Comparison of ENCODE assay signal across 9 cellular contexts in the genomic region with DNA sequence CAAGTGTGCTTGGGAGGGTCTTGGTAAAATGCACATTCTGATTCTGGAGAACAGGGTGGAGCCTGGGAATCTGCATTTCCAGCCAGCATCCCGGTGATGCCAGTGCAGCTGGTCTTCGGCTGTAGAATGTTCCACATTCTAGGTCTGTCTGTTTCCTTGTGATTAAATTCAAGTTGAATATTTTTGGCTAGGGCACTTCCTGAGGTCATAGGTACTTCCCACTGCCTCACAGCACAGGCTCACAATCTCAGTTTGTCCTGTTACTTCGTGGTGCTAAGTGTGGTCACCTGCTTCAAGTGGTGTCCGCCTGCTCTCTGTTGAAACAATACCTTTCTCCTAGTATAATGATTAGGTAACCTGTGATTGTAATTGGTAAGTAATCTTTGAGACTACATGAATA. TPM values are rescaled to one million over a fixed set of nuclear protein-coding genes. Genes with fewer than 3 reads are reported as not detected.
DNase-seq lines count a peak whose midpoint lies in the region; ATAC-seq and TF ChIP-seq lines count a peak whose summit lies in the region.
"Had no signal": no experiment of that assay in that cellular context is flagged by ENCODE, and none has a peak within 500 bp of the region (broad histone marks: within the 10 kb centered on the region; RNA-seq: fewer than 3 reads in every experiment).

No MANE protein-coding gene starts in this region.

- H3K27me3 ChIP-seq in right atrium auricular region = no peaks in the 10 kb centered on the region
- no peaks in the 10 kb centered on the region for H3K27me3 ChIP-seq in neuronal stem cell (ENCODE audit: control insufficient read depth in 3 of 3, insufficient read depth in 3 of 3, low read depth in 1 of 3, low read length in 3 of 3)

- H3K27me3 Mint-ChIP-seq in WTC11 (ENCODE audit: low read depth) = no peaks in the 10 kb centered on the region

- DNase-seq in HCEC 1CT (peak; percentile 40), WTC11 (ENCODE audit: low spot score) (no peak), right atrium auricular region (ENCODE audit: low spot score) (no peak), renal cortical epithelial cell (ENCODE audit: low read depth) (peak; percentile 76), neuronal stem cell (ENCODE audit: low spot score) (no peak), RPMI8226 (no peak)
- no peak for DNase-seq in activated CD4-positive, alpha-beta T cell treated with anti-CD3 and anti-CD28 coated beads for 48 hours
- no peak for DNase-seq in effector CD4-positive, alpha-beta T cell
- DNase-seq: NCI-H446 treated with DMSO at 0.1 percent for 48 hours had no signal

- no peak overlapping the region for H4K91ac ChIP-seq in neuronal stem cell (ENCODE audit: low read depth, low read length, poor library complexity)

- CTCF ChIA-PET in WTC11 (lab: Charles Lee) = interaction anchor here (1.6 kb wide), 1 partner anchor 28 kb away, joined by 9 read pairs; no protein-coding TSS in a partner anchor

- no peaks in the 10 kb centered on the region for H3K36me3 ChIP-seq in right atrium auricular region
- H3K36me3 ChIP-seq in neuronal stem cell (replicated peaks in 1 of 2; ENCODE audit: control insufficient read depth in 2 of 2, insufficient read depth in 2 of 2, low read length in 2 of 2) = no peaks in the 10 kb centered on the region

- no peak overlapping the region for H2AFZ ChIP-seq in neuronal stem cell (ENCODE audit: low read length)

- H3K4me2 ChIP-seq in neuronal stem cell (ENCODE audit: insufficient read depth, low read length, poor library complexity, severe bottlenecking) = no peak overlapping the region

- H3K79me1 ChIP-seq in neuronal stem cell (ENCODE audit: low read depth, low read length) = peaks cover 3% of the 10 kb centered on the region

- no peak overlapping the region for H3K23ac ChIP-seq in neuronal stem cell (ENCODE audit: low read depth, low read length, poor library complexity)

- H3K27ac ChIP-seq in right atrium auricular region (peak overlapping the region; percentile 63 to 72), neuronal stem cell (replicated peaks; ENCODE audit: low read length) (no peak overlapping the region)

- no peak overlapping the region for H2BK12ac ChIP-seq in neuronal stem cell (ENCODE audit: low read length)

- peak overlapping the region; percentile 96 for H3K27ac Mint-ChIP-seq in WTC11

- H2BK5ac ChIP-seq in neuronal stem cell (ENCODE audit: low read length) = no peak overlapping the region

- no peak overlapping the region for H3K4ac ChIP-seq in neuronal stem cell (ENCODE audit: low read length)

- H3K9me3 Mint-ChIP-seq in WTC11 = no peaks in the 10 kb centered on the region

- no peak overlapping the region for H2AK5ac ChIP-seq in neuronal stem cell (ENCODE audit: low read depth, low read length)

- no peak overlapping the region for H3K4me3 Mint-ChIP-seq in WTC11

- no peak overlapping the region for H2BK120ac ChIP-seq in neuronal stem cell (ENCODE audit: low read depth, low read length)

- no peak overlapping the region for H3K4me3 ChIP-seq in right atrium auricular region
- no peak overlapping the region for H3K4me3 ChIP-seq in neuronal stem cell (ENCODE audit: low read length in 2 of 2)

- peaks cover 71% of the 10 kb centered on the region for H3K4me1 Mint-ChIP-seq in WTC11

- H2BK15ac ChIP-seq in neuronal stem cell (ENCODE audit: low read length) = no peak overlapping the region

- H3K9ac ChIP-seq in neuronal stem cell (ENCODE audit: low read depth, low read length, poor library complexity) = no peak overlapping the region

- ATAC-seq in WTC11 = no peak

- H3K18ac ChIP-seq in neuronal stem cell (ENCODE audit: low read length) = no peak overlapping the region

- H4K8ac ChIP-seq in neuronal stem cell (ENCODE audit: low read depth, low read length) = no peak overlapping the region

- H3K14ac ChIP-seq in neuronal stem cell (ENCODE audit: low read length) = no peak overlapping the region

- WGBS in neuronal stem cell (ENCODE audit: extremely low coverage in 2 of 2, insufficient read length in 2 of 2, insufficient replicate concordance in 1 of 2), 2 donors = no CpG with 5 or more reads among the region's 4 CpGs

- no peaks in the 10 kb centered on the region for H3K36me3 Mint-ChIP-seq in WTC11

- TF ChIP-seq CTCF in WTC11 (IDR thresholded peaks at IDR 0.05) = no peak
- TF ChIP-seq CTCF in right atrium auricular region (IDR thresholded peaks at IDR 0.05) = no peak

- H3K9me3 ChIP-seq in right atrium auricular region (no peaks in the 10 kb centered on the region), neuronal stem cell (replicated peaks in 1 of 2; ENCODE audit: control insufficient read depth in 2 of 2, insufficient read depth in 1 of 2, low read depth in 1 of 2, low read length in 2 of 2) (no peaks in the 10 kb centered on the region)

- H3K4me1 ChIP-seq in right atrium auricular region = peaks cover 0 to 70% of the 10 kb centered on the region in 2 donors
- peaks cover 10 to 24% of the 10 kb centered on the region in 2 donors for H3K4me1 ChIP-seq in neuronal stem cell (ENCODE audit: control insufficient read depth in 2 of 2, insufficient read depth in 1 of 2, low read depth in 1 of 2, low read length in 2 of 2)

- POLR2A ChIA-PET in WTC11 (lab: Charles Lee) = interaction anchor here (2.3 to 3.3 kb wide), 2 partner anchors 27 to 40 kb away, joined by 13 to 19 read pairs; a partner anchor contains a TSS

TF ChIP-seq in WTC11, 78 proteins besides CTCF, POLR2A, EP300 and RAD21:
- TF ChIP-seq KAT7 (CRISPR knock-in tag; IDR thresholded peaks at IDR 0.05; ENCODE audit: borderline replicate concordance) = no peak
- TF ChIP-seq, protein P1, sequence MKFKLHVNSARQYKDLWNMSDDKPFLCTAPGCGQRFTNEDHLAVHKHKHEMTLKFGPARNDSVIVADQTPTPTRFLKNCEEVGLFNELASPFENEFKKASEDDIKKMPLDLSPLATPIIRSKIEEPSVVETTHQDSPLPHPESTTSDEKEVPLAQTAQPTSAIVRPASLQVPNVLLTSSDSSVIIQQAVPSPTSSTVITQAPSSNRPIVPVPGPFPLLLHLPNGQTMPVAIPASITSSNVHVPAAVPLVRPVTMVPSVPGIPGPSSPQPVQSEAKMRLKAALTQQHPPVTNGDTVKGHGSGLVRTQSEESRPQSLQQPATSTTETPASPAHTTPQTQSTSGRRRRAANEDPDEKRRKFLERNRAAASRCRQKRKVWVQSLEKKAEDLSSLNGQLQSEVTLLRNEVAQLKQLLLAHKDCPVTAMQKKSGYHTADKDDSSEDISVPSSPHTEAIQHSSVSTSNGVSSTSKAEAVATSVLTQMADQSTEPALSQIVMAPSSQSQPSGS (CRISPR knock-in tag; IDR thresholded peaks at IDR 0.05; ENCODE audit: borderline replicate concordance, low read depth) = no peak
- no peak for TF ChIP-seq ESRRA (CRISPR knock-in tag; IDR thresholded peaks at IDR 0.05; ENCODE audit: borderline replicate concordance)
- TF ChIP-seq TCF7 (CRISPR knock-in tag; IDR thresholded peaks at IDR 0.05; ENCODE audit: low read depth) = no peak
- TF ChIP-seq ZNF232 (CRISPR knock-in tag; IDR thresholded peaks at IDR 0.05) = no peak

RNA-seq across cellular contexts. Expression of a gene that starts 40.1 kb away (rescaled TPM):
- total RNA-seq in WTC11 (2021) (107 to 127 TPM (median 107 TPM) in 3 replicates), right atrium auricular region (10 to 100 TPM; 37.6 to 59.6 TPM), renal cortical epithelial cell (342 and 459 TPM in 2 replicates)
- polyA plus RNA-seq in neuronal stem cell (2013, experiment 1 of 2) = 19.0 TPM
- 20.1 TPM for polyA plus RNA-seq in neuronal stem cell (2013, experiment 2 of 2)

Comparison
In these comparisons a context has a peak if more than half of its experiments do, and no peak if none do; other contexts are left out.
1. DNase-seq: peak in HCEC 1CT (single experiment) and renal cortical epithelial cell (single experiment); none in WTC11 (single experiment), right atrium auricular region (single experiment), activated CD4-positive, alpha-beta T cell treated with anti-CD3 and anti-CD28 coated beads for 48 hours (single experiment), neuronal stem cell (single experiment), effector CD4-positive, alpha-beta T cell (single experiment) and RPMI8226 (single experiment).